ENCODE assay signal across 8 cellular contexts in the genomic region with DNA sequence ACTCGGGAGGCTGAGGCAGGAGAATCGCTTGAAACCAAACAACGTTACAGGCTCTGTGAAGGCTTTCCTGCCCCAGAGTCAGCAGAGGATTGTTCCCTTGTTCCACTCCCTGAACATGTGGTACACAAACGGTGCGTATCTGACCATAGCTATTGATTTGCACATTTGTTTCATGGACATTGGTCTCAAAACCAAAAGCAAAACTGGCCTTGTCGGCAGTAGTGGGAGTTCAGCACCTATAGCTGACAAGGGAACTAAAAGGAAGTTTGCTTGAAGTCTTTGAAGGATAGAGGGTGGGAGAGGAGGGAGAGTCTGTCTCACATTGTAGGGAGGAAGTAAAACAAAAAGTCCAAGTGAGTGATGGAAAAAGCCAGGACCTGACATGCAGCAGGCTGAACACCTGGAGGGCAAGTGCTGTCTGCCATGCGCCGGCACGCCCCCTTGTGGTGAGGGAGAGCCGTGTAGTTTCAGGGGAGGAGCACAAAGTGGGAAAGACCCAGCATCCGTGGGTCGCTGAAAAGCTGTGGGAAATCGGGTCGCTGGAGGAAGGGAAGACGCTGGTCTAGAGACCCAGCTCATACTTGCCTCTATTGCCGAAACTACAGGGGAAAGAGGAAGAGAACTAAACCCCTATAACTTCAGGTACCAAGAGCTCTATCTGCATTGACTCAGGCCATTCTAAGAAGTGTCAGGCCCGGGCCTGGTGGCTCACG. TPM values are rescaled to one million over a fixed set of nuclear protein-coding genes. Genes with fewer than 3 reads are reported as not detected.
DNase-seq lines count a peak whose midpoint lies in the region; ATAC-seq and TF ChIP-seq lines count a peak whose summit lies in the region.

No MANE protein-coding gene starts in this region.

- CTCF ChIA-PET in AG04449 (lab: Yijun Ruan, JAX): interaction anchor here (0.6 to 6.9 kb wide), 52 partner anchors 8 to 1420 kb away, joined by 3 to 47 read pairs (median 4); no protein-coding TSS in a partner anchor

- H3K4me3 ChIP-seq in AG04449 (ENCODE audit: low read depth, low read length): no peak overlapping the region

- DNase-seq in AG04449 (ENCODE audit: low read depth, low spot score) (no peak), NCI-H2171 (lab: John Stamatoyannopoulos, UW) (peak; percentile 27), left lobe of liver (ENCODE audit: low spot score) (peak; percentile 85)
- DNase-seq in activated CD4-positive, CD25-positive, alpha-beta regulatory T cell treated with anti-CD3 and anti-CD28 coated beads, Interleukin-2, amount 50 U/mL, for 72 hours: peak; percentile 81
- DNase-seq in central memory CD4-positive, alpha-beta T cell: peak; percentile 63
- DNase-seq in stimulated activated CD4-positive, alpha-beta T cell treated with anti-CD3 and anti-CD28 coated beads, Interleukin-4, amount 100 ng/mL, for 48 hours (ENCODE audit: low read depth in 2 of 2): peak; percentile 79 to 82

- POLR2A ChIA-PET in AG04449 (lab: Yijun Ruan, JAX): no interaction called here

- peak; percentile 96 for TF ChIP-seq CTCF in AG04449 (IDR thresholded peaks at IDR 0.05; ENCODE audit: insufficient read depth, low read length, missing control alignments)

- peak; percentile 82 for ATAC-seq in GM18867 (IDR thresholded peaks at IDR 0.05; ENCODE audit: unreplicated experiment)
- peak; percentile 89 for ATAC-seq in HG03064 (IDR thresholded peaks at IDR 0.05; ENCODE audit: low read depth, unreplicated experiment)
- peak; percentile 81 for ATAC-seq in left lobe of liver

RNA-seq across cellular contexts. Expression of gene RAD23B, which starts 58.0 kb away (rescaled TPM):
- 98.7 TPM for total RNA-seq in left lobe of liver
